In the genomic region with DNA sequence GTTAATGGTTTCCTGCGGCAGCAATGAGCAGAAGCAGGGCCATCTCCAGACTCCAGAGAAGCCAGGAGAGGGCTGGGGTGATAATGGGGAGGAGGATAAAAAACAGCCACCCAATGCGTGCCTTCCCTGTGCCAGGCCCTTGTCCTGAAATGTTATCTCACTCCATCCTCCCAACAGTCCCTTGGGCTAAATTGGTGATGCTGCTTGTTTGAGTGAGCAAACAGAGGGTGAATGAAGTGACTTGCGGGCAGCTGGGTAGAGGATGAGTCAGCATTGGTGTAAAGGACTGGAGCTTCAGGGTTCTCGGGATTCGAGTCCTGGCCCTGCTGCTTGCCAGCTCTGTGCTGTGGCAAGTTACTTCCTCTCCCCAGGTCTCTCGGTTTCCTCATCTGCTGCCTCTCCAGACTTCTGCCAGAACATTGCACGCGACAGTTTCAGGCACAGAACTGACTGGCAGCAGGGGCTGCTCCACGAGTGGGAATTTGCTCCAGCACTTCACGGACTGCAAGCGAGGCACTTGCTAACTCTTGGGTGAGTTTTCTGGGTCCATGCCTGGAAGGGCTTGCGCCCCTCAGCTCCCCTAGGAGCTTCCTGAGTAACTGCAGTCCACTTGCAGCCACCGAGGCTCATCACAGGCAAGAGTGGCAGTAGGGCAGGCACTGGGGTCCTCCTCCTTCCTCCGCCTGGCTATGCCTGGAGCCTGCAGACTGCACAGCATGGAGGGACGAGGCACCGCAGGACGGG, we compare ENCODE assay signal across 1 cellular context.
TF ChIP-seq lines count a peak whose summit lies in the region.

A gene with protein sequence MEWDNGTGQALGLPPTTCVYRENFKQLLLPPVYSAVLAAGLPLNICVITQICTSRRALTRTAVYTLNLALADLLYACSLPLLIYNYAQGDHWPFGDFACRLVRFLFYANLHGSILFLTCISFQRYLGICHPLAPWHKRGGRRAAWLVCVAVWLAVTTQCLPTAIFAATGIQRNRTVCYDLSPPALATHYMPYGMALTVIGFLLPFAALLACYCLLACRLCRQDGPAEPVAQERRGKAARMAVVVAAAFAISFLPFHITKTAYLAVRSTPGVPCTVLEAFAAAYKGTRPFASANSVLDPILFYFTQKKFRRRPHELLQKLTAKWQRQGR (plus strand): TSS at position 403 of the 744 bp plus-strand sequence. CDS start 24,181 bp downstream, outside the sequence.

TF ChIP-seq in HepG2, 621 proteins besides CTCF, POLR2A, EP300 and RAD21 (continued from another document):
- TF ChIP-seq ZNF644 (CRISPR knock-in tag; IDR thresholded peaks at IDR 0.05; ENCODE audit: low read depth), result 0 out of 2 replicates have a peak, but pooled peaks have one; percentile 40
- peak; percentile 94 for TF ChIP-seq FOSL2 (CRISPR knock-in tag; IDR thresholded peaks at IDR 0.05)
- TF ChIP-seq RCOR2 (CRISPR knock-in tag; IDR thresholded peaks at IDR 0.05), result 0 out of 2 replicates have a peak, but pooled peaks have one; percentile 27
- peak; percentile 93 for TF ChIP-seq NFE2L2 (IDR thresholded peaks at IDR 0.05; ENCODE audit: low read length)
- TF ChIP-seq, protein P1, sequence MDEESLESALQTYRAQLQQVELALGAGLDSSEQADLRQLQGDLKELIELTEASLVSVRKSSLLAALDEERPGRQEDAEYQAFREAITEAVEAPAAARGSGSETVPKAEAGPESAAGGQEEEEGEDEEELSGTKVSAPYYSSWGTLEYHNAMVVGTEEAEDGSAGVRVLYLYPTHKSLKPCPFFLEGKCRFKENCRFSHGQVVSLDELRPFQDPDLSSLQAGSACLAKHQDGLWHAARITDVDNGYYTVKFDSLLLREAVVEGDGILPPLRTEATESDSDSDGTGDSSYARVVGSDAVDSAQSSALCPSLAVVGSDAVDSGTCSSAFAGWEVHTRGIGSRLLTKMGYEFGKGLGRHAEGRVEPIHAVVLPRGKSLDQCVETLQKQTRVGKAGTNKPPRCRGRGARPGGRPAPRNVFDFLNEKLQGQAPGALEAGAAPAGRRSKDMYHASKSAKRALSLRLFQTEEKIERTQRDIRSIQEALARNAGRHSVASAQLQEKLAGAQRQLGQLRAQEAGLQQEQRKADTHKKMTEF (CRISPR knock-in tag; IDR thresholded peaks at IDR 0.05), result no peak
- no peak for TF ChIP-seq ZNF460 (CRISPR knock-in tag; IDR thresholded peaks at IDR 0.05; ENCODE audit: borderline replicate concordance)
- TF ChIP-seq FOXA1 (IDR thresholded peaks at IDR 0.05), result peak; percentile 49; the same call in 1 of the 2 replicates
- TF ChIP-seq FOXA1 (CRISPR knock-in tag; IDR thresholded peaks at IDR 0.05), result peak; percentile 91
- TF ChIP-seq, protein P2, sequence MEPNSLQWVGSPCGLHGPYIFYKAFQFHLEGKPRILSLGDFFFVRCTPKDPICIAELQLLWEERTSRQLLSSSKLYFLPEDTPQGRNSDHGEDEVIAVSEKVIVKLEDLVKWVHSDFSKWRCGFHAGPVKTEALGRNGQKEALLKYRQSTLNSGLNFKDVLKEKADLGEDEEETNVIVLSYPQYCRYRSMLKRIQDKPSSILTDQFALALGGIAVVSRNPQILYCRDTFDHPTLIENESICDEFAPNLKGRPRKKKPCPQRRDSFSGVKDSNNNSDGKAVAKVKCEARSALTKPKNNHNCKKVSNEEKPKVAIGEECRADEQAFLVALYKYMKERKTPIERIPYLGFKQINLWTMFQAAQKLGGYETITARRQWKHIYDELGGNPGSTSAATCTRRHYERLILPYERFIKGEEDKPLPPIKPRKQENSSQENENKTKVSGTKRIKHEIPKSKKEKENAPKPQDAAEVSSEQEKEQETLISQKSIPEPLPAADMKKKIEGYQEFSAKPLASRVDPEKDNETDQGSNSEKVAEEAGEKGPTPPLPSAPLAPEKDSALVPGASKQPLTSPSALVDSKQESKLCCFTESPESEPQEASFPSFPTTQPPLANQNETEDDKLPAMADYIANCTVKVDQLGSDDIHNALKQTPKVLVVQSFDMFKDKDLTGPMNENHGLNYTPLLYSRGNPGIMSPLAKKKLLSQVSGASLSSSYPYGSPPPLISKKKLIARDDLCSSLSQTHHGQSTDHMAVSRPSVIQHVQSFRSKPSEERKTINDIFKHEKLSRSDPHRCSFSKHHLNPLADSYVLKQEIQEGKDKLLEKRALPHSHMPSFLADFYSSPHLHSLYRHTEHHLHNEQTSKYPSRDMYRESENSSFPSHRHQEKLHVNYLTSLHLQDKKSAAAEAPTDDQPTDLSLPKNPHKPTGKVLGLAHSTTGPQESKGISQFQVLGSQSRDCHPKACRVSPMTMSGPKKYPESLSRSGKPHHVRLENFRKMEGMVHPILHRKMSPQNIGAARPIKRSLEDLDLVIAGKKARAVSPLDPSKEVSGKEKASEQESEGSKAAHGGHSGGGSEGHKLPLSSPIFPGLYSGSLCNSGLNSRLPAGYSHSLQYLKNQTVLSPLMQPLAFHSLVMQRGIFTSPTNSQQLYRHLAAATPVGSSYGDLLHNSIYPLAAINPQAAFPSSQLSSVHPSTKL (CRISPR knock-in tag; IDR thresholded peaks at IDR 0.05), result peak; percentile 36; the same call in 1 of the 2 replicates
- TF ChIP-seq, protein P3, sequence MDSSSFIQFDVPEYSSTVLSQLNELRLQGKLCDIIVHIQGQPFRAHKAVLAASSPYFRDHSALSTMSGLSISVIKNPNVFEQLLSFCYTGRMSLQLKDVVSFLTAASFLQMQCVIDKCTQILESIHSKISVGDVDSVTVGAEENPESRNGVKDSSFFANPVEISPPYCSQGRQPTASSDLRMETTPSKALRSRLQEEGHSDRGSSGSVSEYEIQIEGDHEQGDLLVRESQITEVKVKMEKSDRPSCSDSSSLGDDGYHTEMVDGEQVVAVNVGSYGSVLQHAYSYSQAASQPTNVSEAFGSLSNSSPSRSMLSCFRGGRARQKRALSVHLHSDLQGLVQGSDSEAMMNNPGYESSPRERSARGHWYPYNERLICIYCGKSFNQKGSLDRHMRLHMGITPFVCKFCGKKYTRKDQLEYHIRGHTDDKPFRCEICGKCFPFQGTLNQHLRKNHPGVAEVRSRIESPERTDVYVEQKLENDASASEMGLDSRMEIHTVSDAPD (CRISPR knock-in tag; IDR thresholded peaks at IDR 0.05), result no peak
- peak; percentile 80 for TF ChIP-seq MAFF (IDR thresholded peaks at IDR 0.05; ENCODE audit: low read depth, low read length)
- TF ChIP-seq TCF7L2 (IDR thresholded peaks at IDR 0.05; ENCODE audit: low read depth, low read length), result no peak
- no peak for TF ChIP-seq ATF7-NPFF (CRISPR knock-in tag; IDR thresholded peaks at IDR 0.05; ENCODE audit: low read depth)
- TF ChIP-seq, protein P4, sequence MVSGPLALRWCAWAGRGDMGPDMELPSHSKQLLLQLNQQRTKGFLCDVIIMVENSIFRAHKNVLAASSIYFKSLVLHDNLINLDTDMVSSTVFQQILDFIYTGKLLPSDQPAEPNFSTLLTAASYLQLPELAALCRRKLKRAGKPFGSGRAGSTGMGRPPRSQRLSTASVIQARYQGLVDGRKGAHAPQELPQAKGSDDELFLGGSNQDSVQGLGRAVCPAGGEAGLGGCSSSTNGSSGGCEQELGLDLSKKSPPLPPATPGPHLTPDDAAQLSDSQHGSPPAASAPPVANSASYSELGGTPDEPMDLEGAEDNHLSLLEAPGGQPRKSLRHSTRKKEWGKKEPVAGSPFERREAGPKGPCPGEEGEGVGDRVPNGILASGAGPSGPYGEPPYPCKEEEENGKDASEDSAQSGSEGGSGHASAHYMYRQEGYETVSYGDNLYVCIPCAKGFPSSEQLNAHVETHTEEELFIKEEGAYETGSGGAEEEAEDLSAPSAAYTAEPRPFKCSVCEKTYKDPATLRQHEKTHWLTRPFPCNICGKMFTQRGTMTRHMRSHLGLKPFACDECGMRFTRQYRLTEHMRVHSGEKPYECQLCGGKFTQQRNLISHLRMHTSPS (CRISPR knock-in tag; IDR thresholded peaks at IDR 0.05; ENCODE audit: low read depth), result peak; percentile 22; the same call in 1 of the 2 replicates
- TF ChIP-seq, protein P5, sequence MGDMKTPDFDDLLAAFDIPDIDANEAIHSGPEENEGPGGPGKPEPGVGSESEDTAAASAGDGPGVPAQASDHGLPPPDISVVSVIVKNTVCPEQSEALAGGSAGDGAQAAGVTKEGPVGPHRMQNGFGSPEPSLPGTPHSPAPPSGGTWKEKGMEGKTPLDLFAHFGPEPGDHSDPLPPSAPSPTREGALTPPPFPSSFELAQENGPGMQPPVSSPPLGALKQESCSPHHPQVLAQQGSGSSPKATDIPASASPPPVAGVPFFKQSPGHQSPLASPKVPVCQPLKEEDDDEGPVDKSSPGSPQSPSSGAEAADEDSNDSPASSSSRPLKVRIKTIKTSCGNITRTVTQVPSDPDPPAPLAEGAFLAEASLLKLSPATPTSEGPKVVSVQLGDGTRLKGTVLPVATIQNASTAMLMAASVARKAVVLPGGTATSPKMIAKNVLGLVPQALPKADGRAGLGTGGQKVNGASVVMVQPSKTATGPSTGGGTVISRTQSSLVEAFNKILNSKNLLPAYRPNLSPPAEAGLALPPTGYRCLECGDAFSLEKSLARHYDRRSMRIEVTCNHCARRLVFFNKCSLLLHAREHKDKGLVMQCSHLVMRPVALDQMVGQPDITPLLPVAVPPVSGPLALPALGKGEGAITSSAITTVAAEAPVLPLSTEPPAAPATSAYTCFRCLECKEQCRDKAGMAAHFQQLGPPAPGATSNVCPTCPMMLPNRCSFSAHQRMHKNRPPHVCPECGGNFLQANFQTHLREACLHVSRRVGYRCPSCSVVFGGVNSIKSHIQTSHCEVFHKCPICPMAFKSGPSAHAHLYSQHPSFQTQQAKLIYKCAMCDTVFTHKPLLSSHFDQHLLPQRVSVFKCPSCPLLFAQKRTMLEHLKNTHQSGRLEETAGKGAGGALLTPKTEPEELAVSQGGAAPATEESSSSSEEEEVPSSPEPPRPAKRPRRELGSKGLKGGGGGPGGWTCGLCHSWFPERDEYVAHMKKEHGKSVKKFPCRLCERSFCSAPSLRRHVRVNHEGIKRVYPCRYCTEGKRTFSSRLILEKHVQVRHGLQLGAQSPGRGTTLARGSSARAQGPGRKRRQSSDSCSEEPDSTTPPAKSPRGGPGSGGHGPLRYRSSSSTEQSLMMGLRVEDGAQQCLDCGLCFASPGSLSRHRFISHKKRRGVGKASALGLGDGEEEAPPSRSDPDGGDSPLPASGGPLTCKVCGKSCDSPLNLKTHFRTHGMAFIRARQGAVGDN (CRISPR knock-in tag; IDR thresholded peaks at IDR 0.05), result peak; percentile 19; the same call in 1 of the 2 replicates
- TF ChIP-seq ZNF660 (CRISPR knock-in tag; IDR thresholded peaks at IDR 0.05; ENCODE audit: borderline replicate concordance, low read depth), result no peak
- no peak for TF ChIP-seq CC2D1A (CRISPR knock-in tag; IDR thresholded peaks at IDR 0.05)
- peak; percentile 80 to 90 for TF ChIP-seq MAFK (conservative IDR thresholded peaks at IDR 0.05 in 1 of 2, IDR thresholded peaks at IDR 0.05 in 1 of 2; ENCODE audit: low read length in 2 of 2)
- TF ChIP-seq NR2F6 (IDR thresholded peaks at IDR 0.05), result no peak
- TF ChIP-seq NR2F6 (CRISPR knock-in tag; IDR thresholded peaks at IDR 0.05), result 0 out of 2 replicates have a peak, but pooled peaks have one; percentile 14
- TF ChIP-seq, protein P6, sequence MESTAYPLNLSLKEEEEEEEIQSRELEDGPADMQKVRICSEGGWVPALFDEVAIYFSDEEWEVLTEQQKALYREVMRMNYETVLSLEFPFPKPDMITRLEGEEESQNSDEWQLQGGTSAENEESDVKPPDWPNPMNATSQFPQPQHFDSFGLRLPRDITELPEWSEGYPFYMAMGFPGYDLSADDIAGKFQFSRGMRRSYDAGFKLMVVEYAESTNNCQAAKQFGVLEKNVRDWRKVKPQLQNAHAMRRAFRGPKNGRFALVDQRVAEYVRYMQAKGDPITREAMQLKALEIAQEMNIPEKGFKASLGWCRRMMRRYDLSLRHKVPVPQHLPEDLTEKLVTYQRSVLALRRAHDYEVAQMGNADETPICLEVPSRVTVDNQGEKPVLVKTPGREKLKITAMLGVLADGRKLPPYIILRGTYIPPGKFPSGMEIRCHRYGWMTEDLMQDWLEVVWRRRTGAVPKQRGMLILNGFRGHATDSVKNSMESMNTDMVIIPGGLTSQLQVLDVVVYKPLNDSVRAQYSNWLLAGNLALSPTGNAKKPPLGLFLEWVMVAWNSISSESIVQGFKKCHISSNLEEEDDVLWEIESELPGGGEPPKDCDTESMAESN (CRISPR knock-in tag; conservative IDR thresholded peaks at IDR 0.05), result 0 out of 2 replicates have a peak, but pooled peaks have one; percentile 58
- TF ChIP-seq AHR (CRISPR knock-in tag; IDR thresholded peaks at IDR 0.05), result peak; percentile 14; the same call in 1 of the 2 replicates
- peak; percentile 39; the same call in 1 of the 2 replicates for TF ChIP-seq HDAC2 (CRISPR knock-in tag; IDR thresholded peaks at IDR 0.05)
- TF ChIP-seq, protein P7, sequence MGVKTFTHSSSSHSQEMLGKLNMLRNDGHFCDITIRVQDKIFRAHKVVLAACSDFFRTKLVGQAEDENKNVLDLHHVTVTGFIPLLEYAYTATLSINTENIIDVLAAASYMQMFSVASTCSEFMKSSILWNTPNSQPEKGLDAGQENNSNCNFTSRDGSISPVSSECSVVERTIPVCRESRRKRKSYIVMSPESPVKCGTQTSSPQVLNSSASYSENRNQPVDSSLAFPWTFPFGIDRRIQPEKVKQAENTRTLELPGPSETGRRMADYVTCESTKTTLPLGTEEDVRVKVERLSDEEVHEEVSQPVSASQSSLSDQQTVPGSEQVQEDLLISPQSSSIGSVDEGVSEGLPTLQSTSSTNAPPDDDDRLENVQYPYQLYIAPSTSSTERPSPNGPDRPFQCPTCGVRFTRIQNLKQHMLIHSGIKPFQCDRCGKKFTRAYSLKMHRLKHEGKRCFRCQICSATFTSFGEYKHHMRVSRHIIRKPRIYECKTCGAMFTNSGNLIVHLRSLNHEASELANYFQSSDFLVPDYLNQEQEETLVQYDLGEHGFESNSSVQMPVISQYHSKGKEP (CRISPR knock-in tag; IDR thresholded peaks at IDR 0.05), result no peak
- no peak for TF ChIP-seq NAIF1 (CRISPR knock-in tag; IDR thresholded peaks at IDR 0.05; ENCODE audit: borderline replicate concordance)
- TF ChIP-seq, protein P8, sequence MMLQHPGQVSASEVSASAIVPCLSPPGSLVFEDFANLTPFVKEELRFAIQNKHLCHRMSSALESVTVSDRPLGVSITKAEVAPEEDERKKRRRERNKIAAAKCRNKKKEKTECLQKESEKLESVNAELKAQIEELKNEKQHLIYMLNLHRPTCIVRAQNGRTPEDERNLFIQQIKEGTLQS (CRISPR knock-in tag; IDR thresholded peaks at IDR 0.05), result peak; percentile 74; the same call in 1 of the 2 replicates
- no peak for TF ChIP-seq SOX13 (IDR thresholded peaks at IDR 0.05)
- peak in 1 of 2 experiments; percentile 18; a peak in 1 of 4 replicates for TF ChIP-seq SOX13 (CRISPR knock-in tag; conservative IDR thresholded peaks at IDR 0.05 in 1 of 2, IDR thresholded peaks at IDR 0.05 in 1 of 2)
- TF ChIP-seq, protein P9, sequence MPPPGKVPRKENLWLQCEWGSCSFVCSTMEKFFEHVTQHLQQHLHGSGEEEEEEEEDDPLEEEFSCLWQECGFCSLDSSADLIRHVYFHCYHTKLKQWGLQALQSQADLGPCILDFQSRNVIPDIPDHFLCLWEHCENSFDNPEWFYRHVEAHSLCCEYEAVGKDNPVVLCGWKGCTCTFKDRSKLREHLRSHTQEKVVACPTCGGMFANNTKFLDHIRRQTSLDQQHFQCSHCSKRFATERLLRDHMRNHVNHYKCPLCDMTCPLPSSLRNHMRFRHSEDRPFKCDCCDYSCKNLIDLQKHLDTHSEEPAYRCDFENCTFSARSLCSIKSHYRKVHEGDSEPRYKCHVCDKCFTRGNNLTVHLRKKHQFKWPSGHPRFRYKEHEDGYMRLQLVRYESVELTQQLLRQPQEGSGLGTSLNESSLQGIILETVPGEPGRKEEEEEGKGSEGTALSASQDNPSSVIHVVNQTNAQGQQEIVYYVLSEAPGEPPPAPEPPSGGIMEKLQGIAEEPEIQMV (CRISPR knock-in tag; IDR thresholded peaks at IDR 0.05; ENCODE audit: low read depth), result no peak
- no peak for TF ChIP-seq ZNF737 (CRISPR knock-in tag; IDR thresholded peaks at IDR 0.05; ENCODE audit: borderline replicate concordance)
- no peak for TF ChIP-seq REXO4 (CRISPR knock-in tag; IDR thresholded peaks at IDR 0.05; ENCODE audit: borderline replicate concordance)
- peak; percentile 98 for TF ChIP-seq FOXA3 (CRISPR knock-in tag; IDR thresholded peaks at IDR 0.05)
- TF ChIP-seq MAFG (CRISPR knock-in tag; IDR thresholded peaks at IDR 0.05), result peak; percentile 93
- TF ChIP-seq HNRNPL (IDR thresholded peaks at IDR 0.05; ENCODE audit: low read depth, low read length), result 0 out of 2 replicates have a peak, but pooled peaks have one; percentile 39
- no peak for TF ChIP-seq ZNF263 (CRISPR knock-in tag; IDR thresholded peaks at IDR 0.05)
